In genomic region chr6:13491538-13491937, GRCh38 we compare ENCODE assay signal across 29 cellular contexts.
"Had no signal": no experiment of that assay in that cellular context is flagged by ENCODE, and none has a peak within 500 bp of the region (broad histone marks: within the 10 kb centered on the region; RNA-seq: fewer than 3 reads in every experiment).

No MANE protein-coding gene starts in this region.

- H3K4me2 ChIP-seq: neural progenitor cell, smooth muscle cell had no signal

- H3K4me3 Mint-ChIP-seq: immature natural killer cell; mesothelial cell of epicardium; natural killer cell; nephron progenitor cell; neural progenitor cell; stimulated activated naive B cell treated with anti-CD40 and anti-IgM and Interleukin-4, amounts not matched to agents 10 μg/mL and 1 μg/mL and 100 μg/mL, for 72 hours had no signal

- H3K27me3 Mint-ChIP-seq: naive B cell; stimulated activated naive B cell treated with anti-CD40 and anti-IgM and Interleukin-4, amounts not matched to agents 10 μg/mL and 1 μg/mL and 100 μg/mL, for 72 hours had no signal

- H3K36me3 ChIP-seq: left lung, lower lobe of right lung, neural progenitor cell, neutrophil, ovary, right atrium auricular region, right lobe of liver, stomach, thyroid gland, transverse colon, uterus had no signal

- ATAC-seq: left colon; left lung; lower lobe of right lung; natural killer cell; right lobe of liver; stimulated activated naive B cell treated with anti-CD40 and anti-IgM and Interleukin-4, amounts not matched to agents 10 μg/mL and 1 μg/mL and 100 μg/mL, for 72 hours; stimulated activated naive CD8-positive, alpha-beta T cell treated with anti-CD3 and anti-CD28 coated beads, Interleukin-15, Interleukin-2, amounts not matched to agents 100 U/mL and 50 U/mL, for 24 hours had no signal

- H3K9ac ChIP-seq: neural progenitor cell had no signal

- H3K4me3 ChIP-seq: left lung, lower lobe of right lung, neural progenitor cell, ovary, right atrium auricular region, right lobe of liver, smooth muscle cell, stomach, testis, thyroid gland, transverse colon, uterus had no signal

- H3K27ac Mint-ChIP-seq: immature natural killer cell; mesothelial cell of epicardium; natural killer cell; nephron progenitor cell; neural progenitor cell; progenitor cell of endocrine pancreas; stimulated activated naive B cell treated with anti-CD40 and anti-IgM and Interleukin-4, amounts not matched to agents 10 μg/mL and 1 μg/mL and 100 μg/mL, for 72 hours had no signal

- H3K27me3 ChIP-seq: left lung, neutrophil, ovary, right atrium auricular region, right lobe of liver, stomach, testis, thyroid gland, transverse colon, uterus had no signal

- H3K27ac ChIP-seq: left lung, lower lobe of right lung, neural progenitor cell, neutrophil, ovary, right atrium auricular region, right lobe of liver, stomach, testis, thyroid gland, transverse colon, uterus had no signal

- H3K9me3 Mint-ChIP-seq: immature natural killer cell; mesothelial cell of epicardium; natural killer cell; nephron progenitor cell; neural progenitor cell; stimulated activated naive B cell treated with anti-CD40 and anti-IgM and Interleukin-4, amounts not matched to agents 10 μg/mL and 1 μg/mL and 100 μg/mL, for 72 hours had no signal

- H3K4me1 ChIP-seq: testis had no signal

- H3K36me3 Mint-ChIP-seq: immature natural killer cell, mesothelial cell of epicardium, naive B cell, natural killer cell, neural progenitor cell had no signal

- H2AFZ ChIP-seq: neural progenitor cell had no signal

- H3K9me3 ChIP-seq: left lung, lower lobe of right lung, neutrophil, ovary, right atrium auricular region, right lobe of liver, stomach, testis, thyroid gland, transverse colon, uterus had no signal

- DNase-seq: hippocampal formation; immature natural killer cell; kidney; left colon; left lung; lower lobe of right lung; mammary epithelial cell; mesendoderm; naive B cell; natural killer cell; nephron progenitor cell; occipital lobe; ovary; right lobe of liver; stimulated activated CD4-positive, alpha-beta T cell treated with anti-CD3 and anti-CD28 coated beads, Interleukin-1b, Interleukin-23, amount 100 ng/mL, for 48 hours; stimulated activated CD4-positive, alpha-beta T cell treated with anti-CD3 and anti-CD28 coated beads, Interleukin-4, amount 100 ng/mL, for 1 hour; stimulated activated naive B cell treated with anti-CD40 and anti-IgM and Interleukin-4, amounts not matched to agents 10 μg/mL and 1 μg/mL and 100 μg/mL, for 72 hours; stimulated activated naive CD8-positive, alpha-beta T cell treated with anti-CD3 and anti-CD28 coated beads, Interleukin-15, Interleukin-2, amounts not matched to agents 100 U/mL and 50 U/mL, for 24 hours; stomach; testis; thyroid gland; transverse colon; uterus had no signal
